1 cellular context compared by ENCODE assay signal in the genomic region with DNA sequence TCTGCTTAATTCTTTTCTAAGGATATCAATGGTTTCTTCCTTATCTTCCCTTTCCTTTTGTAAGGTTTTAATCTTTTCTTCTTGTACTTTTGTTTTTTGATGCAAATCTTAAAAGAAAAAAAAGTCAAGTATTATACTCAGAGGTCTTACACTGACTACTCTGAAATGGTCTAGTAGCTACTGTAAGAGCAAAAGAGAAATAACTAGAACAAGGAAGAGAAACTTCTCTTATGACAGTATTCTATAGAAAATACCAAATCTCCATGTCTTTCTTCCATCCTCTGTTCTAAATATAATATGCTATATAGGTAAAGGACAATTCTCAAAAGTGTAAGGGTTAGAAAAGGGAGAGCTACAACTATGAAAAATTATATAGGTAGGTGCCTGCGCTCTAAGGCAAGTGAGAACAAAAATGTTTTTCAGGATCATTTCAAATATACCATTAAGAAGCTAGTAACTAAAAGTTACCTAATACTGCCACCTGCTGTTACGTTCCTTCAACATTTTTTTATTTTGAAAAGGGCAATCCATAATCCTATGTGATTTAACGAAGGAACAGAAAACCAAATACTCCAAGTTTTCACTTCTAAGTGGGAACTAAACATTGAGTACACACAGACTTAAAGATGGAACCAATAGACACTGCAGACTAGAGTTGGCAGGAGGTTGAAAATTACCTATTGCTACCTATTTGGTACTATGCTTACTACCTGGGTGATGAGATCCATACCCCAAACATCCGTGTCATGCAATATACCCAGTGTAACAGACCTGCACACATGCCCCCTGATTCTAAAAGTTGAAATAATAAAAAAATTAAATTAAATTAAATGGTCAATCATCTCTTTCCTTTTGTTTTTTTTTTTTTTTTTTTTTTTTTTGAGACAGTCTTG.
TF ChIP-seq lines count a peak whose summit lies in the region.

No MANE protein-coding gene starts in this region.

TF ChIP-seq in GM23338, 12 proteins besides CTCF, POLR2A, EP300 and RAD21 (continued from another document):
- TF ChIP-seq, protein P1, sequence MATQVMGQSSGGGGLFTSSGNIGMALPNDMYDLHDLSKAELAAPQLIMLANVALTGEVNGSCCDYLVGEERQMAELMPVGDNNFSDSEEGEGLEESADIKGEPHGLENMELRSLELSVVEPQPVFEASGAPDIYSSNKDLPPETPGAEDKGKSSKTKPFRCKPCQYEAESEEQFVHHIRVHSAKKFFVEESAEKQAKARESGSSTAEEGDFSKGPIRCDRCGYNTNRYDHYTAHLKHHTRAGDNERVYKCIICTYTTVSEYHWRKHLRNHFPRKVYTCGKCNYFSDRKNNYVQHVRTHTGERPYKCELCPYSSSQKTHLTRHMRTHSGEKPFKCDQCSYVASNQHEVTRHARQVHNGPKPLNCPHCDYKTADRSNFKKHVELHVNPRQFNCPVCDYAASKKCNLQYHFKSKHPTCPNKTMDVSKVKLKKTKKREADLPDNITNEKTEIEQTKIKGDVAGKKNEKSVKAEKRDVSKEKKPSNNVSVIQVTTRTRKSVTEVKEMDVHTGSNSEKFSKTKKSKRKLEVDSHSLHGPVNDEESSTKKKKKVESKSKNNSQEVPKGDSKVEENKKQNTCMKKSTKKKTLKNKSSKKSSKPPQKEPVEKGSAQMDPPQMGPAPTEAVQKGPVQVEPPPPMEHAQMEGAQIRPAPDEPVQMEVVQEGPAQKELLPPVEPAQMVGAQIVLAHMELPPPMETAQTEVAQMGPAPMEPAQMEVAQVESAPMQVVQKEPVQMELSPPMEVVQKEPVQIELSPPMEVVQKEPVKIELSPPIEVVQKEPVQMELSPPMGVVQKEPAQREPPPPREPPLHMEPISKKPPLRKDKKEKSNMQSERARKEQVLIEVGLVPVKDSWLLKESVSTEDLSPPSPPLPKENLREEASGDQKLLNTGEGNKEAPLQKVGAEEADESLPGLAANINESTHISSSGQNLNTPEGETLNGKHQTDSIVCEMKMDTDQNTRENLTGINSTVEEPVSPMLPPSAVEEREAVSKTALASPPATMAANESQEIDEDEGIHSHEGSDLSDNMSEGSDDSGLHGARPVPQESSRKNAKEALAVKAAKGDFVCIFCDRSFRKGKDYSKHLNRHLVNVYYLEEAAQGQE (IDR thresholded peaks at IDR 0.05; ENCODE audit: unreplicated experiment): no peak
- TF ChIP-seq ZNF114 (CRISPR knock-in tag; IDR thresholded peaks at IDR 0.05) (no peak), NANOG (IDR thresholded peaks at IDR 0.05; ENCODE audit: borderline replicate concordance) (no peak), STAT1 (IDR thresholded peaks at IDR 0.05; ENCODE audit: unreplicated experiment) (no peak), ZNF331 (CRISPR knock-in tag; IDR thresholded peaks at IDR 0.05; ENCODE audit: low read depth) (no peak)
- TF ChIP-seq, protein P2, sequence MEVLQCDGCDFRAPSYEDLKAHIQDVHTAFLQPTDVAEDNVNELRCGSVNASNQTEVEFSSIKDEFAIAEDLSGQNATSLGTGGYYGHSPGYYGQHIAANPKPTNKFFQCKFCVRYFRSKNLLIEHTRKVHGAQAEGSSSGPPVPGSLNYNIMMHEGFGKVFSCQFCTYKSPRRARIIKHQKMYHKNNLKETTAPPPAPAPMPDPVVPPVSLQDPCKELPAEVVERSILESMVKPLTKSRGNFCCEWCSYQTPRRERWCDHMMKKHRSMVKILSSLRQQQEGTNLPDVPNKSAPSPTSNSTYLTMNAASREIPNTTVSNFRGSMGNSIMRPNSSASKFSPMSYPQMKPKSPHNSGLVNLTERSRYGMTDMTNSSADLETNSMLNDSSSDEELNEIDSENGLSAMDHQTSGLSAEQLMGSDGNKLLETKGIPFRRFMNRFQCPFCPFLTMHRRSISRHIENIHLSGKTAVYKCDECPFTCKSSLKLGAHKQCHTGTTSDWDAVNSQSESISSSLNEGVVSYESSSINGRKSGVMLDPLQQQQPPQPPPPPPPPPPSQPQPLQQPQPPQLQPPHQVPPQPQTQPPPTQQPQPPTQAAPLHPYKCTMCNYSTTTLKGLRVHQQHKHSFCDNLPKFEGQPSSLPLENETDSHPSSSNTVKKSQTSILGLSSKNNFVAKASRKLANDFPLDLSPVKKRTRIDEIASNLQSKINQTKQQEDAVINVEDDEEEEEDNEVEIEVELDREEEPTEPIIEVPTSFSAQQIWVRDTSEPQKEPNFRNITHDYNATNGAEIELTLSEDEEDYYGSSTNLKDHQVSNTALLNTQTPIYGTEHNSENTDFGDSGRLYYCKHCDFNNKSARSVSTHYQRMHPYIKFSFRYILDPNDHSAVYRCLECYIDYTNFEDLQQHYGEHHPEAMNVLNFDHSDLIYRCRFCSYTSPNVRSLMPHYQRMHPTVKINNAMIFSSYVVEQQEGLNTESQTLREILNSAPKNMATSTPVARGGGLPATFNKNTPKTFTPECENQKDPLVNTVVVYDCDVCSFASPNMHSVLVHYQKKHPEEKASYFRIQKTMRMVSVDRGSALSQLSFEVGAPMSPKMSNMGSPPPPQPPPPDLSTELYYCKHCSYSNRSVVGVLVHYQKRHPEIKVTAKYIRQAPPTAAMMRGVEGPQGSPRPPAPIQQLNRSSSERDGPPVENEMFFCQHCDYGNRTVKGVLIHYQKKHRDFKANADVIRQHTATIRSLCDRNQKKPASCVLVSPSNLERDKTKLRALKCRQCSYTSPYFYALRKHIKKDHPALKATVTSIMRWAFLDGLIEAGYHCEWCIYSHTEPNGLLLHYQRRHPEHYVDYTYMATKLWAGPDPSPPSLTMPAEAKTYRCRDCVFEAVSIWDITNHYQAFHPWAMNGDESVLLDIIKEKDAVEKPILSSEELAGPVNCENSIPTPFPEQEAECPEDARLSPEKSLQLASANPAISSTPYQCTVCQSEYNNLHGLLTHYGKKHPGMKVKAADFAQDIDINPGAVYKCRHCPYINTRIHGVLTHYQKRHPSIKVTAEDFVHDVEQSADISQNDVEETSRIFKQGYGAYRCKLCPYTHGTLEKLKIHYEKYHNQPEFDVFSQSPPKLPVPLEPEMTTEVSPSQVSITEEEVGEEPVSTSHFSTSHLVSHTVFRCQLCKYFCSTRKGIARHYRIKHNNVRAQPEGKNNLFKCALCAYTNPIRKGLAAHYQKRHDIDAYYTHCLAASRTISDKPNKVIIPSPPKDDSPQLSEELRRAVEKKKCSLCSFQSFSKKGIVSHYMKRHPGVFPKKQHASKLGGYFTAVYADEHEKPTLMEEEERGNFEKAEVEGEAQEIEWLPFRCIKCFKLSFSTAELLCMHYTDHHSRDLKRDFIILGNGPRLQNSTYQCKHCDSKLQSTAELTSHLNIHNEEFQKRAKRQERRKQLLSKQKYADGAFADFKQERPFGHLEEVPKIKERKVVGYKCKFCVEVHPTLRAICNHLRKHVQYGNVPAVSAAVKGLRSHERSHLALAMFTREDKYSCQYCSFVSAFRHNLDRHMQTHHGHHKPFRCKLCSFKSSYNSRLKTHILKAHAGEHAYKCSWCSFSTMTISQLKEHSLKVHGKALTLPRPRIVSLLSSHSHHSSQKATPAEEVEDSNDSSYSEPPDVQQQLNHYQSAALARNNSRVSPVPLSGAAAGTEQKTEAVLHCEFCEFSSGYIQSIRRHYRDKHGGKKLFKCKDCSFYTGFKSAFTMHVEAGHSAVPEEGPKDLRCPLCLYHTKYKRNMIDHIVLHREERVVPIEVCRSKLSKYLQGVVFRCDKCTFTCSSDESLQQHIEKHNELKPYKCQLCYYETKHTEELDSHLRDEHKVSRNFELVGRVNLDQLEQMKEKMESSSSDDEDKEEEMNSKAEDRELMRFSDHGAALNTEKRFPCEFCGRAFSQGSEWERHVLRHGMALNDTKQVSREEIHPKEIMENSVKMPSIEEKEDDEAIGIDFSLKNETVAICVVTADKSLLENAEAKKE (CRISPR knock-in tag; IDR thresholded peaks at IDR 0.05): no peak
